Comparison of ENCODE assay signal across 24 cellular contexts in genomic region chr6:397604-398003, GRCh38. TPM values are rescaled to one million over a fixed set of nuclear protein-coding genes. Genes with fewer than 3 reads are reported as not detected.
DNase-seq lines count a peak whose midpoint lies in the region; ATAC-seq and FAIRE-seq lines count a peak whose summit lies in the region.
"Had no signal": no experiment of that assay in that cellular context is flagged by ENCODE, and none has a peak within 500 bp of the region (broad histone marks: within the 10 kb centered on the region; RNA-seq: fewer than 3 reads in every experiment).

No MANE protein-coding gene starts in this region.

- intact Hi-C loops in activated naive CD4-positive, alpha-beta T cell treated with anti-CD3 and anti-CD28 coated beads for 36 hours (cut with micrococcal nuclease): loop anchor here (10.0 kb wide), 1 partner anchor 917 kb away; the partner anchor contains the start of gene FOXQ1
- intact Hi-C loops in activated T-helper 1 cell treated with anti-CD3 and anti-CD28 coated beads, Interleukin-12 subunit alpha, Interleukin-12 subunit beta, Interleukin-2, Interleukin-4 antibody, amounts not matched to agents 30 ng/mL and 10 ng/mL and 1 ng/mL, durations not matched to agents 14 hours and 24 hours and 36 hours (cut with micrococcal nuclease): loop anchor here (2.0 kb wide), 1 partner anchor 209 kb away; no protein-coding TSS in a partner anchor

- peak overlapping the region; percentile 76 for H3K4me3 Mint-ChIP-seq in activated naive CD4-positive, alpha-beta T cell treated with anti-CD3 and anti-CD28 coated beads for 36 hours
- H3K4me3 Mint-ChIP-seq in activated T-helper 1 cell treated with anti-CD3 and anti-CD28 coated beads, Interleukin-12 subunit alpha, Interleukin-12 subunit beta, Interleukin-2, Interleukin-4 antibody, amounts not matched to agents 30 ng/mL and 10 ng/mL and 1 ng/mL, durations not matched to agents 14 hours and 24 hours and 36 hours: peak overlapping the region; percentile 79
- H3K4me3 Mint-ChIP-seq in stimulated activated memory B cell treated with anti-CD40 and anti-IgM and Interleukin-4, amounts not matched to agents 10 μg/mL and 1 μg/mL and 100 μg/mL, for 72 hours: peak overlapping the region; percentile 72
- H3K4me3 Mint-ChIP-seq: neural crest cell, type B pancreatic cell, WTC11 had no signal

- H3K36me3 Mint-ChIP-seq in activated naive CD4-positive, alpha-beta T cell treated with anti-CD3 and anti-CD28 coated beads for 36 hours (ENCODE audit: low read depth): peaks cover 89% of the 10 kb centered on the region
- peaks cover 85% of the 10 kb centered on the region for H3K36me3 Mint-ChIP-seq in activated T-helper 1 cell treated with anti-CD3 and anti-CD28 coated beads, Interleukin-12 subunit alpha, Interleukin-12 subunit beta, Interleukin-2, Interleukin-4 antibody, amounts not matched to agents 30 ng/mL and 10 ng/mL and 1 ng/mL, durations not matched to agents 14 hours and 24 hours and 36 hours (ENCODE audit: low read depth)
- peaks cover 88% of the 10 kb centered on the region for H3K36me3 Mint-ChIP-seq in stimulated activated memory B cell treated with anti-CD40 and anti-IgM and Interleukin-4, amounts not matched to agents 10 μg/mL and 1 μg/mL and 100 μg/mL, for 72 hours
- H3K36me3 Mint-ChIP-seq: type B pancreatic cell had no signal

- peak; percentile 36 for DNase-seq in activated naive CD4-positive, alpha-beta T cell treated with anti-CD3 and anti-CD28 coated beads for 36 hours
- DNase-seq in activated naive CD4-positive, alpha-beta T cell treated with Interleukin-2 at 50 U/mL for 16 hours: no peak
- DNase-seq in GM18507 (ENCODE audit: extremely low spot score, insufficient read length, low read depth): no peak
- no peak for DNase-seq in activated T-helper 1 cell treated with anti-CD3 and anti-CD28 coated beads, Interleukin-12 subunit alpha, Interleukin-12 subunit beta, Interleukin-2, Interleukin-4 antibody, amounts not matched to agents 30 ng/mL and 10 ng/mL and 1 ng/mL, durations not matched to agents 14 hours and 24 hours and 36 hours (ENCODE audit: low spot score)
- no peak for DNase-seq in NCI-H2196 (lab: John Stamatoyannopoulos, UW; ENCODE audit: unreplicated experiment)
- no peak for DNase-seq in SHP77 (lab: John Stamatoyannopoulos, UW)
- DNase-seq: anterior cingulate cortex; cerebellar nuclear complex; DND-41; effector CD4-positive, alpha-beta T cell; KG1; mesendoderm; NCI-H1105; NCI-H2107; NCI-H526; retina; SHP77 treated with DMSO at 0.1 percent for 48 hours; stimulated activated naive CD4-positive, alpha-beta T cell had no signal

- H3K9me3 Mint-ChIP-seq in activated naive CD4-positive, alpha-beta T cell treated with anti-CD3 and anti-CD28 coated beads for 36 hours: no peaks in the 10 kb centered on the region
- H3K9me3 Mint-ChIP-seq in activated T-helper 1 cell treated with anti-CD3 and anti-CD28 coated beads, Interleukin-12 subunit alpha, Interleukin-12 subunit beta, Interleukin-2, Interleukin-4 antibody, amounts not matched to agents 30 ng/mL and 10 ng/mL and 1 ng/mL, durations not matched to agents 14 hours and 24 hours and 36 hours: no peaks in the 10 kb centered on the region
- H3K9me3 Mint-ChIP-seq in stimulated activated memory B cell treated with anti-CD40 and anti-IgM and Interleukin-4, amounts not matched to agents 10 μg/mL and 1 μg/mL and 100 μg/mL, for 72 hours: no peaks in the 10 kb centered on the region
- H3K9me3 Mint-ChIP-seq: neural crest cell, type B pancreatic cell, WTC11 had no signal

- CTCF ChIA-PET in activated naive CD4-positive, alpha-beta T cell treated with anti-CD3 and anti-CD28 coated beads for 36 hours (lab: Charles Lee): interaction anchor here (0.6 to 2.1 kb wide), 6 partner anchors 9 to 1137 kb away, joined by 3 to 7 read pairs (median 3); no protein-coding TSS in a partner anchor

- peaks cover 77% of the 10 kb centered on the region for H3K4me1 Mint-ChIP-seq in activated naive CD4-positive, alpha-beta T cell treated with anti-CD3 and anti-CD28 coated beads for 36 hours (ENCODE audit: low read depth)
- peaks cover 72% of the 10 kb centered on the region for H3K4me1 Mint-ChIP-seq in activated T-helper 1 cell treated with anti-CD3 and anti-CD28 coated beads, Interleukin-12 subunit alpha, Interleukin-12 subunit beta, Interleukin-2, Interleukin-4 antibody, amounts not matched to agents 30 ng/mL and 10 ng/mL and 1 ng/mL, durations not matched to agents 14 hours and 24 hours and 36 hours (ENCODE audit: low read depth)
- H3K4me1 Mint-ChIP-seq in stimulated activated memory B cell treated with anti-CD40 and anti-IgM and Interleukin-4, amounts not matched to agents 10 μg/mL and 1 μg/mL and 100 μg/mL, for 72 hours: peaks cover 79% of the 10 kb centered on the region

- FAIRE-seq in GM18507 (lab: Jason Lieb, UNC): peak; percentile 29

- ATAC-seq in stimulated activated memory B cell treated with anti-CD40 and anti-IgM and Interleukin-4, amounts not matched to agents 10 μg/mL and 1 μg/mL and 100 μg/mL, for 72 hours: no peak
- ATAC-seq in HG02798 (IDR thresholded peaks at IDR 0.05; ENCODE audit: poor library complexity, unreplicated experiment): no peak
- ATAC-seq: esophagus mucosa, WTC11 had no signal

- H3K27ac Mint-ChIP-seq in activated naive CD4-positive, alpha-beta T cell treated with anti-CD3 and anti-CD28 coated beads for 36 hours: peak overlapping the region; percentile 89
- H3K27ac Mint-ChIP-seq in activated T-helper 1 cell treated with anti-CD3 and anti-CD28 coated beads, Interleukin-12 subunit alpha, Interleukin-12 subunit beta, Interleukin-2, Interleukin-4 antibody, amounts not matched to agents 30 ng/mL and 10 ng/mL and 1 ng/mL, durations not matched to agents 14 hours and 24 hours and 36 hours: peak overlapping the region; percentile 75
- peak overlapping the region; percentile 64 for H3K27ac Mint-ChIP-seq in stimulated activated memory B cell treated with anti-CD40 and anti-IgM and Interleukin-4, amounts not matched to agents 10 μg/mL and 1 μg/mL and 100 μg/mL, for 72 hours
- H3K27ac Mint-ChIP-seq: type B pancreatic cell, WTC11 had no signal

- no peaks in the 10 kb centered on the region for H3K27me3 Mint-ChIP-seq in activated naive CD4-positive, alpha-beta T cell treated with anti-CD3 and anti-CD28 coated beads for 36 hours (ENCODE audit: low read depth)
- no peaks in the 10 kb centered on the region for H3K27me3 Mint-ChIP-seq in activated T-helper 1 cell treated with anti-CD3 and anti-CD28 coated beads, Interleukin-12 subunit alpha, Interleukin-12 subunit beta, Interleukin-2, Interleukin-4 antibody, amounts not matched to agents 30 ng/mL and 10 ng/mL and 1 ng/mL, durations not matched to agents 14 hours and 24 hours and 36 hours (ENCODE audit: insufficient read depth)
- H3K27me3 Mint-ChIP-seq in stimulated activated memory B cell treated with anti-CD40 and anti-IgM and Interleukin-4, amounts not matched to agents 10 μg/mL and 1 μg/mL and 100 μg/mL, for 72 hours: no peaks in the 10 kb centered on the region

RNA-seq across cellular contexts. Expression of gene IRF4, which starts 6.1 kb away (rescaled TPM):
- 100 to 1,000 TPM; 500 to 504 TPM for total RNA-seq in activated naive CD4-positive, alpha-beta T cell treated with anti-CD3 and anti-CD28 coated beads for 36 hours
- total RNA-seq in activated T-helper 1 cell treated with anti-CD3 and anti-CD28 coated beads, Interleukin-12 subunit alpha, Interleukin-12 subunit beta, Interleukin-2, Interleukin-4 antibody, amounts not matched to agents 30 ng/mL and 10 ng/mL and 1 ng/mL, durations not matched to agents 14 hours and 24 hours and 36 hours: 911 and 929 TPM in 2 replicates
